25 cellular contexts compared by ENCODE assay signal in the genomic region with DNA sequence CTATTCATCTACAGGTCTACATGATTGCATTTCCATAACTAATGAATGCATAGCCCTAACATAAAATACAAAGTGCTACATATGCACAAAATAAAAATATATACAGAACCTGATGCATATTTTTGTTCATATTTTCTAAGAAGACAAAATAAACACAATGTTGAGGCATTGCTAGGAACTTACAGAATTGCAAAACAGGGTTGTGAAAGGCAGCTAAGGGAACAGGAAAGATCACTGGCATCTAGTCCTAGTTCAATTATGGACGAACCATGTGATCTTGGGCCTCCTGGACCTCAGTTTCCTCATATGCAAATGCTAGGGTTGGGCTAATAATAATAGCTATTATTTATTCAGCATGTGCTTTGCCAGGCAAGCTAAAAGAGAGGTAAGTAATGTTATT.
"Had no signal": no experiment of that assay in that cellular context is flagged by ENCODE, and none has a peak within 500 bp of the region (broad histone marks: within the 10 kb centered on the region; RNA-seq: fewer than 3 reads in every experiment).

No MANE protein-coding gene starts in this region.

- H3K79me2 ChIP-seq: parathyroid adenoma had no signal

- H3K27me3 ChIP-seq: dorsolateral prefrontal cortex, gastrocnemius medialis, left lung, neural progenitor cell, right lobe of liver, tibial nerve, upper lobe of left lung, uterus had no signal

- H3K4me2 ChIP-seq: neural progenitor cell had no signal

- H3K27ac ChIP-seq: dorsolateral prefrontal cortex, epithelial cell of prostate, gastrocnemius medialis, left lung, neural progenitor cell, parathyroid adenoma, right lobe of liver, thoracic aorta, tibial nerve, upper lobe of left lung, uterus had no signal

- H3K4me1 Mint-ChIP-seq: naive thymus-derived CD4-positive, alpha-beta T cell; nephron; neural progenitor cell; stimulated activated naive B cell treated with anti-CD40 and anti-IgM and Interleukin-4, amounts not matched to agents 10 μg/mL and 1 μg/mL and 100 μg/mL, for 72 hours had no signal

- H3K4me3 ChIP-seq: dorsolateral prefrontal cortex, gastrocnemius medialis, left lung, neural progenitor cell, right lobe of liver, thoracic aorta, tibial nerve, upper lobe of left lung, uterus had no signal

- H3K36me3 ChIP-seq: gastrocnemius medialis, left lung, neural progenitor cell, right lobe of liver, thoracic aorta, tibial nerve, upper lobe of left lung, uterus had no signal

- H3K27me3 Mint-ChIP-seq: progenitor cell of endocrine pancreas had no signal

- H3K9me3 ChIP-seq: gastrocnemius medialis, left lung, right lobe of liver, thoracic aorta, upper lobe of left lung, uterus had no signal

- H3K4me1 ChIP-seq: gastrocnemius medialis, neural progenitor cell, parathyroid adenoma, right lobe of liver, tibial nerve, upper lobe of left lung, uterus had no signal

- H3K9ac ChIP-seq: neural progenitor cell, parathyroid adenoma had no signal

- H2AFZ ChIP-seq: neural progenitor cell, parathyroid adenoma had no signal

- ATAC-seq: esophagus mucosa; gastrocnemius medialis; left cardiac atrium; left lung; naive thymus-derived CD4-positive, alpha-beta T cell; right lobe of liver; stimulated activated naive B cell treated with anti-CD40 and anti-IgM and Interleukin-4, amounts not matched to agents 10 μg/mL and 1 μg/mL and 100 μg/mL, for 72 hours had no signal

- DNase-seq: dorsolateral prefrontal cortex; effector CD4-positive, alpha-beta T cell; gastrocnemius medialis; head of caudate nucleus; left cardiac atrium; left lung; mesendoderm; midbrain; naive thymus-derived CD4-positive, alpha-beta T cell; right lobe of liver; small intestine; stimulated activated CD4-positive, alpha-beta T cell treated with anti-CD3 and anti-CD28 coated beads, Interleukin-15, amount 100 ng/mL, for 24 hours; stimulated activated CD4-positive, alpha-beta T cell treated with anti-CD3 and anti-CD28 coated beads, Interleukin-2, amount 100 ng/mL, for 48 hours; stimulated activated naive B cell treated with anti-CD40 and anti-IgM and Interleukin-4, amounts not matched to agents 10 μg/mL and 1 μg/mL and 100 μg/mL, for 72 hours; upper lobe of left lung; uterus had no signal

- H3K36me3 Mint-ChIP-seq: neural progenitor cell had no signal

- H3K4me3 Mint-ChIP-seq: naive thymus-derived CD4-positive, alpha-beta T cell; nephron; neural progenitor cell; stimulated activated naive B cell treated with anti-CD40 and anti-IgM and Interleukin-4, amounts not matched to agents 10 μg/mL and 1 μg/mL and 100 μg/mL, for 72 hours; stimulated activated naive CD8-positive, alpha-beta T cell treated with anti-CD3 and anti-CD28 coated beads, Interleukin-15, Interleukin-2, amounts not matched to agents 100 ng/mL and 50 ng/mL, for 24 hours had no signal

- H3K27ac Mint-ChIP-seq: naive thymus-derived CD4-positive, alpha-beta T cell; nephron; neural progenitor cell; progenitor cell of endocrine pancreas; stimulated activated naive B cell treated with anti-CD40 and anti-IgM and Interleukin-4, amounts not matched to agents 10 μg/mL and 1 μg/mL and 100 μg/mL, for 72 hours; stimulated activated naive CD8-positive, alpha-beta T cell treated with anti-CD3 and anti-CD28 coated beads, Interleukin-15, Interleukin-2, amounts not matched to agents 100 ng/mL and 50 ng/mL, for 24 hours had no signal
